8 cellular contexts compared by ENCODE assay signal in genomic region chr5:177005619-177006264, GRCh38. TPM values are rescaled to one million over a fixed set of nuclear protein-coding genes. Genes with fewer than 3 reads are reported as not detected.
A peak's percentile ranks its signal among the peaks of the same experiment; 100 is the strongest.
DNase-seq lines count a peak whose midpoint lies in the region; ATAC-seq and TF ChIP-seq lines count a peak whose summit lies in the region.

No MANE protein-coding gene starts in this region.

- ATAC-seq in GM19395 (IDR thresholded peaks at IDR 0.05; ENCODE audit: unreplicated experiment): peak; percentile 45
- ATAC-seq in HG03565 (IDR thresholded peaks at IDR 0.05; ENCODE audit: unreplicated experiment): peak; percentile 40
- peak; percentile 79 for ATAC-seq in Panc1

- peaks cover 8% of the 10 kb centered on the region for H3K36me3 Mint-ChIP-seq in neural progenitor cell

- H3K27ac Mint-ChIP-seq in neural progenitor cell: peak overlapping the region; percentile 41

- CTCF ChIA-PET in Panc1 (lab: Charles Lee): interaction anchor here (0.6 to 0.7 kb wide), 2 partner anchors 45 to 138 kb away, joined by 3 to 7 read pairs; no protein-coding TSS in a partner anchor

- H2AFZ ChIP-seq in neural progenitor cell (replicated peaks): peak overlapping the region; percentile 27

- H3K9me3 Mint-ChIP-seq in neural progenitor cell: peaks cover 2% of the 10 kb centered on the region

- H3K27ac ChIP-seq in Panc1 (ENCODE audit: low read length) (peak overlapping the region; percentile 80), neural progenitor cell (peak overlapping the region; percentile 91), subcutaneous abdominal adipose tissue (ENCODE audit: low read depth, low read length) (peak overlapping the region; percentile 90)

- H3K4me3 ChIP-seq in Panc1 (ENCODE audit: low read depth in 2 of 2, low read length in 2 of 2) (peak overlapping the region; percentile 85 to 86), foreskin fibroblast (ENCODE audit: low read depth in 1 of 2, low read length in 2 of 2) (peak overlapping the region; percentile 89 to 96), neural progenitor cell (peak overlapping the region; percentile 81), subcutaneous abdominal adipose tissue (ENCODE audit: low read depth in 1 of 5, low read length in 5 of 5) (peak overlapping the region; percentile 46 to 96 (median 89))

- peaks cover 13% of the 10 kb centered on the region for H3K4me1 Mint-ChIP-seq in neural progenitor cell

- H3K4me1 ChIP-seq in Panc1 (ENCODE audit: control insufficient read depth, insufficient read depth, low read length) (peaks cover 14% of the 10 kb centered on the region), neural progenitor cell (peaks cover 19% of the 10 kb centered on the region), subcutaneous abdominal adipose tissue (ENCODE audit: control insufficient read depth in 5 of 5, insufficient read depth in 5 of 5, low read length in 5 of 5) (peaks cover 3 to 24% (median 15%) of the 10 kb centered on the region in 5 donors)

- intact Hi-C loops in Panc1 (cut with micrococcal nuclease; ENCODE audit: unreplicated experiment): no loop called here

- H3F3A ChIP-seq in neural progenitor cell (ENCODE audit: low read depth): peaks cover 31% of the 10 kb centered on the region

- peak overlapping the region; percentile 78 for H3K4me2 ChIP-seq in neural progenitor cell

- H3K9ac ChIP-seq in neural progenitor cell (peak overlapping the region; percentile 79), subcutaneous abdominal adipose tissue (ENCODE audit: low read length in 5 of 5) (peak overlapping the region; percentile 82 to 89 (median 87))

- TF ChIP-seq CTCF in Panc1 (IDR thresholded peaks at IDR 0.05) (peak; percentile 75), foreskin fibroblast (IDR thresholded peaks at IDR 0.05; ENCODE audit: low read depth, low read length) (peak; percentile 38), neural progenitor cell (IDR thresholded peaks at IDR 0.05) (peak; percentile 53)

- DNase-seq in CD1c-positive myeloid dendritic cell (ENCODE audit: extremely low spot score) (peak; percentile 75), Panc1 (ENCODE audit: low read depth, low spot score) (no peak), foreskin fibroblast (peak; percentile 76 to 90), neural progenitor cell (ENCODE audit: low spot score) (peak; percentile 87)
- DNase-seq in activated T-helper 9 cell treated with anti-CD3 and anti-CD28 coated beads, Interleukin-2, amount 50 U/mL, for 16 hours (ENCODE audit: low read depth): peak; percentile 57

- in situ Hi-C loops in Panc1 (cut with HindIII; ENCODE audit: low pct_unique_long_range_greater_than_20kb, low sequenced_read_pairs): no loop called here

- peak overlapping the region; percentile 94 for H3K4me3 Mint-ChIP-seq in neural progenitor cell

- H3K79me2 ChIP-seq in neural progenitor cell (ENCODE audit: low read depth): peaks cover 54% of the 10 kb centered on the region

- peaks cover 2% of the 10 kb centered on the region for H3K27me3 Mint-ChIP-seq in neural progenitor cell (ENCODE audit: insufficient read depth, low read depth)

- POLR2A ChIA-PET in Panc1 (lab: Charles Lee): interaction anchor here (0.5 kb wide), 1 partner anchor 12 kb away, joined by 11 read pairs; no protein-coding TSS in a partner anchor

- peaks cover 26% of the 10 kb centered on the region for H4K20me1 ChIP-seq in neural progenitor cell (ENCODE audit: low read depth)

- no TSS peak for BruUV-seq in Panc1 (replicated peaks; lab: Mats Ljungman, UMichigan)

- H3K9me3 ChIP-seq in Panc1 (ENCODE audit: control insufficient read depth, insufficient read depth, low read depth, low read length) (no peaks in the 10 kb centered on the region), neural progenitor cell (ENCODE audit: low read depth) (no peaks in the 10 kb centered on the region), subcutaneous abdominal adipose tissue (ENCODE audit: control insufficient read depth in 5 of 5, low read length in 5 of 5) (no peaks in the 10 kb centered on the region)

- H3K36me3 ChIP-seq in Panc1 (ENCODE audit: control insufficient read depth, insufficient read depth, low read length): no peaks in the 10 kb centered on the region
- no peaks in the 10 kb centered on the region for H3K36me3 ChIP-seq in neural progenitor cell
- no peaks in the 10 kb centered on the region for H3K36me3 ChIP-seq in subcutaneous abdominal adipose tissue (ENCODE audit: control insufficient read depth in 5 of 5, insufficient read depth in 5 of 5, low read length in 5 of 5)

- H3K27me3 ChIP-seq in Panc1 (ENCODE audit: control insufficient read depth, insufficient read depth, low read length) (no peaks in the 10 kb centered on the region), neural progenitor cell (no peaks in the 10 kb centered on the region), subcutaneous abdominal adipose tissue (ENCODE audit: control insufficient read depth in 5 of 5, insufficient read depth in 4 of 5, low read length in 5 of 5) (no peaks in the 10 kb centered on the region)

RNA-seq across cellular contexts. Expression of gene UIMC1, which starts 0.8 kb away (rescaled TPM):
- total RNA-seq in Panc1 (2021; ENCODE audit: unreplicated experiment) (37.1 TPM), neural progenitor cell (ENCODE audit: low replicate concordance) (57.5 and 67.7 TPM in 2 replicates)
- 19.6 TPM for polyA plus RNA-seq in Panc1 (2012; ENCODE audit: insufficient read length)

RNA-seq across cellular contexts. Expression of gene ZNF346, which starts 16.8 kb away (rescaled TPM):
- 21.3 TPM for total RNA-seq in Panc1 (2021; ENCODE audit: unreplicated experiment)
- 12.0 TPM for polyA plus RNA-seq in Panc1 (2012; ENCODE audit: insufficient read length)
- 28.2 and 32.2 TPM in 2 replicates for total RNA-seq in neural progenitor cell (ENCODE audit: low replicate concordance)
